Comparison of ENCODE assay signal across 32 cellular contexts in genomic region chr15:32222716-32223115, GRCh38.
"Had no signal": no experiment of that assay in that cellular context is flagged by ENCODE, and none has a peak within 500 bp of the region (broad histone marks: within the 10 kb centered on the region; RNA-seq: fewer than 3 reads in every experiment).

No MANE protein-coding gene starts in this region.

- H3K27ac ChIP-seq: brain microvascular endothelial cell, coronary artery, esophagus muscularis mucosa, foreskin keratinocyte, gastrocnemius medialis, heart right ventricle had no signal

- ATAC-seq: activated CD4-positive, alpha-beta T cell treated with anti-CD3 and anti-CD28 coated beads for 36 hours; activated naive CD4-positive, alpha-beta T cell treated with anti-CD3 and anti-CD28 coated beads, Interleukin-2, amount 50 U/mL, for 72 hours; activated T-cell treated with anti-CD3 and anti-CD28 coated beads, Interleukin-2, amount 50 U/mL, for 72 hours; effector memory CD8-positive, alpha-beta T cell; foreskin keratinocyte; gastrocnemius medialis; heart right ventricle had no signal

- H3K4me1 Mint-ChIP-seq: activated CD4-positive, alpha-beta memory T cell treated with anti-CD3 and anti-CD28 coated beads, Interleukin-2, amount 10 ng/mL, durations not matched to agents 7 days and 5 days; activated CD4-positive, alpha-beta T cell treated with anti-CD3 and anti-CD28 coated beads for 36 hours; activated CD4-positive, alpha-beta T cell treated with anti-CD3 and anti-CD28 coated beads, Interleukin-2, amount 10 ng/mL, durations not matched to agents 7 days and 5 days; activated naive CD4-positive, alpha-beta T cell treated with anti-CD3 and anti-CD28 coated beads, Interleukin-2, amount 10 ng/mL, durations not matched to agents 7 days and 5 days; central memory CD8-positive, alpha-beta T cell had no signal

- DNase-seq: activated CD4-positive, alpha-beta memory T cell treated with anti-CD3 and anti-CD28 coated beads, Interleukin-2, amount 10 ng/mL, durations not matched to agents 7 days and 5 days; activated CD4-positive, alpha-beta T cell treated with anti-CD3 and anti-CD28 coated beads for 36 hours; activated CD4-positive, alpha-beta T cell treated with anti-CD3 and anti-CD28 coated beads, Interleukin-2, amount 10 ng/mL, durations not matched to agents 7 days and 5 days; activated CD4-positive, alpha-beta T cell treated with anti-CD3 and anti-CD28 coated beads, Interleukin-2, amount 50 U/mL, for 4 hours; activated CD4-positive, CD25-positive, alpha-beta regulatory T cell; activated CD4-positive, CD25-positive, alpha-beta regulatory T cell treated with anti-CD3 and anti-CD28 coated beads, Interleukin-2, amount 50 U/mL, for 72 hours; activated CD8-positive, alpha-beta memory T cell treated with anti-CD3 and anti-CD28 coated beads, Interleukin-2, amount 50 U/mL, for 48 hours; activated gamma-delta T cell; activated naive CD4-positive, alpha-beta T cell; activated naive CD4-positive, alpha-beta T cell treated with anti-CD3 and anti-CD28 coated beads, Interleukin-2, amount 10 ng/mL, durations not matched to agents 7 days and 5 days; activated T-cell treated with anti-CD3 and anti-CD28 coated beads for 4 hours; activated T-cell treated with anti-CD3 and anti-CD28 coated beads, Interleukin-2, amount 50 U/mL, for 24 hours; activated T-cell treated with anti-CD3 and anti-CD28 coated beads, Interleukin-2, amount 50 U/mL, for 72 hours; amniotic stem cell; anterior cingulate cortex; brain microvascular endothelial cell; dermis blood vessel endothelial cell; effector CD4-positive, alpha-beta T cell; effector memory CD8-positive, alpha-beta T cell; erythroblast; foreskin keratinocyte; gastrocnemius medialis; glutamatergic neuron; heart right ventricle; T-helper 2 cell had no signal

- H3K36me3 Mint-ChIP-seq: activated naive CD4-positive, alpha-beta T cell treated with anti-CD3 and anti-CD28 coated beads, Interleukin-2, amount 10 ng/mL, durations not matched to agents 7 days and 5 days had no signal

- H3K9me3 Mint-ChIP-seq: activated CD4-positive, alpha-beta memory T cell treated with anti-CD3 and anti-CD28 coated beads, Interleukin-2, amount 10 ng/mL, durations not matched to agents 7 days and 5 days; activated naive CD4-positive, alpha-beta T cell treated with anti-CD3 and anti-CD28 coated beads, Interleukin-2, amount 10 ng/mL, durations not matched to agents 7 days and 5 days had no signal

- H3K4me1 ChIP-seq: esophagus muscularis mucosa, foreskin keratinocyte, gastrocnemius medialis, heart right ventricle had no signal

- H3K36me3 ChIP-seq: brain microvascular endothelial cell, esophagus muscularis mucosa, gastrocnemius medialis, heart right ventricle had no signal

- H3K27me3 ChIP-seq: brain microvascular endothelial cell, esophagus muscularis mucosa, foreskin keratinocyte, gastrocnemius medialis had no signal

- H3K27ac Mint-ChIP-seq: activated CD4-positive, alpha-beta memory T cell treated with anti-CD3 and anti-CD28 coated beads, Interleukin-2, amount 10 ng/mL, durations not matched to agents 7 days and 5 days; activated CD4-positive, alpha-beta T cell treated with anti-CD3 and anti-CD28 coated beads for 36 hours; activated CD4-positive, alpha-beta T cell treated with anti-CD3 and anti-CD28 coated beads, Interleukin-2, amount 10 ng/mL, durations not matched to agents 7 days and 5 days; activated naive CD4-positive, alpha-beta T cell treated with anti-CD3 and anti-CD28 coated beads, Interleukin-2, amount 10 ng/mL, durations not matched to agents 7 days and 5 days; activated naive CD4-positive, alpha-beta T cell treated with anti-CD3 and anti-CD28 coated beads, Interleukin-2, amount 50 U/mL, for 72 hours; activated T-cell treated with anti-CD3 and anti-CD28 coated beads, Interleukin-2, amount 50 U/mL, for 24 hours; activated T-cell treated with anti-CD3 and anti-CD28 coated beads, Interleukin-2, amount 50 U/mL, for 72 hours; effector memory CD8-positive, alpha-beta T cell had no signal

- FAIRE-seq: astrocyte, bronchial epithelial cell, TTC549 had no signal

- H3K27me3 Mint-ChIP-seq: activated naive CD4-positive, alpha-beta T cell treated with anti-CD3 and anti-CD28 coated beads, Interleukin-2, amount 10 ng/mL, durations not matched to agents 7 days and 5 days had no signal

- H3K4me3 ChIP-seq: coronary artery, esophagus muscularis mucosa, gastrocnemius medialis, heart right ventricle had no signal

- H3K4me3 Mint-ChIP-seq: activated CD4-positive, alpha-beta memory T cell treated with anti-CD3 and anti-CD28 coated beads, Interleukin-2, amount 10 ng/mL, durations not matched to agents 7 days and 5 days; activated CD4-positive, alpha-beta T cell treated with anti-CD3 and anti-CD28 coated beads for 36 hours; activated CD4-positive, alpha-beta T cell treated with anti-CD3 and anti-CD28 coated beads, Interleukin-2, amount 10 ng/mL, durations not matched to agents 7 days and 5 days; activated naive CD4-positive, alpha-beta T cell treated with anti-CD3 and anti-CD28 coated beads, Interleukin-2, amount 10 ng/mL, durations not matched to agents 7 days and 5 days; activated T-cell treated with anti-CD3 and anti-CD28 coated beads, Interleukin-2, amount 50 U/mL, for 24 hours; activated T-cell treated with anti-CD3 and anti-CD28 coated beads, Interleukin-2, amount 50 U/mL, for 72 hours; central memory CD8-positive, alpha-beta T cell; effector memory CD8-positive, alpha-beta T cell had no signal
